In genomic region chr12:118109088-118109487, GRCh38 we compare ENCODE assay signal across 26 cellular contexts.
"Had no signal": no experiment of that assay in that cellular context is flagged by ENCODE, and none has a peak within 500 bp of the region (broad histone marks: within the 10 kb centered on the region; RNA-seq: fewer than 3 reads in every experiment).

No MANE protein-coding gene starts in this region.

- H2AFZ ChIP-seq: parathyroid adenoma had no signal

- H3K79me2 ChIP-seq: parathyroid adenoma had no signal

- FAIRE-seq: keratinocyte had no signal

- H3K27ac ChIP-seq: breast epithelium, parathyroid adenoma, psoas muscle, stomach, suprapubic skin, tibial artery, upper lobe of right lung had no signal

- H3K4me1 ChIP-seq: breast epithelium, parathyroid adenoma, psoas muscle had no signal

- H3K36me3 ChIP-seq: breast epithelium, stomach, suprapubic skin, tibial artery, upper lobe of right lung had no signal

- H3K4me3 ChIP-seq: breast epithelium, psoas muscle, stomach, suprapubic skin, tibial artery, upper lobe of right lung had no signal

- H3K9ac ChIP-seq: parathyroid adenoma had no signal

- H3K4me3 Mint-ChIP-seq: activated B cell treated with CpG ODN at 0.5 μM for 24 hours; activated CD8-positive, alpha-beta T cell treated with anti-CD3 and anti-CD28 coated beads for 36 hours; mesothelial cell of epicardium; naive thymus-derived CD8-positive, alpha-beta T cell; neural crest cell; stimulated activated naive B cell treated with anti-CD40 and anti-IgM and Interleukin-4, amounts not matched to agents 10 μg/mL and 1 μg/mL and 100 μg/mL, for 72 hours had no signal

- H3K36me3 Mint-ChIP-seq: activated naive CD4-positive, alpha-beta T cell treated with anti-CD3 and anti-CD28 coated beads, Interleukin-2, amount 50 U/mL, for 72 hours; mesothelial cell of epicardium; stimulated activated naive B cell treated with anti-CD40 and anti-IgM and Interleukin-4, amounts not matched to agents 10 μg/mL and 1 μg/mL and 100 μg/mL, for 72 hours had no signal

- H3K9me3 ChIP-seq: breast epithelium, psoas muscle, stomach, suprapubic skin, tibial artery, upper lobe of right lung had no signal

- H3K27ac Mint-ChIP-seq: activated B cell treated with CpG ODN at 0.5 μM for 24 hours; activated CD8-positive, alpha-beta T cell treated with anti-CD3 and anti-CD28 coated beads for 36 hours; activated naive CD4-positive, alpha-beta T cell treated with anti-CD3 and anti-CD28 coated beads, Interleukin-2, amount 50 U/mL, for 72 hours; mesothelial cell of epicardium; naive thymus-derived CD8-positive, alpha-beta T cell; stimulated activated naive B cell treated with anti-CD40 and anti-IgM and Interleukin-4, amounts not matched to agents 10 μg/mL and 1 μg/mL and 100 μg/mL, for 72 hours had no signal

- H3K27me3 ChIP-seq: breast epithelium, stomach, suprapubic skin, tibial artery, upper lobe of right lung had no signal

- H3K9me3 Mint-ChIP-seq: activated B cell treated with CpG ODN at 0.5 μM for 24 hours; activated CD8-positive, alpha-beta T cell treated with anti-CD3 and anti-CD28 coated beads for 36 hours; activated naive CD4-positive, alpha-beta T cell treated with anti-CD3 and anti-CD28 coated beads, Interleukin-2, amount 50 U/mL, for 72 hours; mesothelial cell of epicardium; naive thymus-derived CD8-positive, alpha-beta T cell; neural crest cell; stimulated activated naive B cell treated with anti-CD40 and anti-IgM and Interleukin-4, amounts not matched to agents 10 μg/mL and 1 μg/mL and 100 μg/mL, for 72 hours had no signal

- DNase-seq: activated B cell treated with CpG ODN at 0.5 μM for 24 hours; activated CD4-positive, alpha-beta T cell treated with anti-CD3 and anti-CD28 coated beads, Interleukin-2, amount 50 U/mL, for 1 hour; activated CD8-positive, alpha-beta T cell treated with anti-CD3 and anti-CD28 coated beads for 36 hours; activated naive CD4-positive, alpha-beta T cell; activated T-cell treated with anti-CD3 and anti-CD28 coated beads, Interleukin-2, amount 50 U/mL, for 48 hours; central memory CD4-positive, alpha-beta T cell; head of caudate nucleus; hippocampal formation; left colon; mammary epithelial cell; naive thymus-derived CD8-positive, alpha-beta T cell; nucleus accumbens; psoas muscle; stimulated activated CD4-positive, alpha-beta T cell treated with anti-CD3 and anti-CD28 coated beads, Interleukin-15, amount 100 ng/mL, for 24 hours; stimulated activated CD4-positive, alpha-beta T cell treated with anti-CD3 and anti-CD28 coated beads, Interleukin-2, amount 100 ng/mL, for 24 hours; stimulated activated naive B cell treated with anti-CD40 and anti-IgM and Interleukin-4, amounts not matched to agents 10 μg/mL and 1 μg/mL and 100 μg/mL, for 72 hours; stomach; tibial artery; upper lobe of right lung had no signal

- ATAC-seq: activated CD8-positive, alpha-beta T cell treated with anti-CD3 and anti-CD28 coated beads for 36 hours; left colon; naive thymus-derived CD8-positive, alpha-beta T cell; psoas muscle; stimulated activated naive B cell treated with anti-CD40 and anti-IgM and Interleukin-4, amounts not matched to agents 10 μg/mL and 1 μg/mL and 100 μg/mL, for 72 hours; upper lobe of right lung had no signal
